In the genomic region with DNA sequence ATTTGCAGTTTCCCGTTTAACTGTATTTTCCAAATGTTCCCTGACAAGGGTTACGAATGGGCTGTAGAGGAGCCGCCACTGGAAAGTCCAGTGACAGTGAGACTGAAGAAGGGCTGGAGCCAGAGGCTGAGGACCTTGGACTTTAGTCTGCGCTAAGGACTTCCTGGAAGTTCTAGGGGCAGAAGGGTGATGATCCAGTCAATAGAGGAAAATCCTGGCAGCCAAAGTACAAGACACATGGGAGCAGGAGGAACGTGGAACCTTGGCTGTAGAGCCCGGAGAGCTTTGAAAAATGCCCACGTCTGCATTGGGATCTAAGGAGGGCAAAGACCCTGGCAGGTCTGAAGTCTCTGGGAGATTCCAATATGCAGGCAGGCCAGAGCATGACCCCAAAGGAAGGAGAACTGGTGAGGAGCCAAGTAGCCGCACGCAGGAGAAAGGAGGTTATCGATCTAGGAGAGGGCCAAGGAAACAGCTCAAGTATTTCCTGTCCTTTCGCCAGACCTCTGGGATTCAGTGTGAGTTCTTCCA, we compare ENCODE assay signal across 10 cellular contexts. TPM values are rescaled to one million over a fixed set of nuclear protein-coding genes. Genes with fewer than 3 reads are reported as not detected.
DNase-seq lines count a peak whose midpoint lies in the region; ATAC-seq and TF ChIP-seq lines count a peak whose summit lies in the region.
"Had no signal": no experiment of that assay in that cellular context is flagged by ENCODE, and none has a peak within 500 bp of the region (broad histone marks: within the 10 kb centered on the region; RNA-seq: fewer than 3 reads in every experiment).

No MANE protein-coding gene starts in this region.

- no peak overlapping the region for H3K4me2 ChIP-seq in neural progenitor cell

- CTCF ChIA-PET in Panc1 (lab: Charles Lee) = no interaction called here

- H3K27me3 Mint-ChIP-seq in CD14-positive monocyte (ENCODE audit: low read depth in 3 of 3) (peaks cover 0 to 5% (median 0%) of the 10 kb centered on the region in 3 donors), neural progenitor cell (ENCODE audit: insufficient read depth, low read depth) (peaks cover 2% of the 10 kb centered on the region)
- H3K27me3 Mint-ChIP-seq in naive thymus-derived CD8-positive, alpha-beta T cell = no peaks in the 10 kb centered on the region

- H3K4me1 ChIP-seq in Panc1 (ENCODE audit: control insufficient read depth, insufficient read depth, low read length) (peaks cover 99% of the 10 kb centered on the region), neural progenitor cell (peaks cover 11% of the 10 kb centered on the region)
- H3K4me1 ChIP-seq in effector memory CD4-positive, alpha-beta T cell (ENCODE audit: control insufficient read depth, insufficient read depth, low read length, poor library complexity, severe bottlenecking) = peaks cover 94% of the 10 kb centered on the region

- no peak for TF ChIP-seq CTCF in CD14-positive monocyte (IDR thresholded peaks at IDR 0.05)
- no peak for TF ChIP-seq CTCF in Panc1 (IDR thresholded peaks at IDR 0.05)
- no peak for TF ChIP-seq CTCF in neural progenitor cell (IDR thresholded peaks at IDR 0.05)

- DNase-seq in CD14-positive monocyte (ENCODE audit: low spot score) = no peak
- DNase-seq in Panc1 (ENCODE audit: low read depth, low spot score) = no peak
- no peak for DNase-seq in effector memory CD4-positive, alpha-beta T cell
- no peak for DNase-seq in naive thymus-derived CD8-positive, alpha-beta T cell
- no peak for DNase-seq in neural progenitor cell (ENCODE audit: low spot score)
- no peak for DNase-seq in SKM-1 treated with dmso at 0.1 percent for 144 hours (lab: John Stamatoyannopoulos, UW; ENCODE audit: unreplicated experiment)
- DNase-seq: NCI-H1694 had no signal

- no peak overlapping the region for H2AFZ ChIP-seq in neural progenitor cell (replicated peaks)

- H3K27me3 ChIP-seq in Panc1 (ENCODE audit: control insufficient read depth, insufficient read depth, low read length) = no peaks in the 10 kb centered on the region
- H3K27me3 ChIP-seq in effector memory CD4-positive, alpha-beta T cell (replicated peaks; ENCODE audit: control insufficient read depth, insufficient read depth, low read length, poor library complexity, severe bottlenecking) = no peaks in the 10 kb centered on the region
- no peaks in the 10 kb centered on the region for H3K27me3 ChIP-seq in neural progenitor cell

- H3K79me2 ChIP-seq in neural progenitor cell (ENCODE audit: low read depth) = no peaks in the 10 kb centered on the region

- intact Hi-C loops in CD14-positive monocyte (cut with micrococcal nuclease) = loop anchor here (5.0 to 10.0 kb wide), 2 partner anchors 37 to 99 kb away; no protein-coding TSS in a partner anchor
- intact Hi-C loops in Panc1 (cut with micrococcal nuclease; ENCODE audit: unreplicated experiment) = no loop called here

- H3K27ac ChIP-seq in Panc1 (ENCODE audit: low read length) (peak overlapping the region; percentile 95), neural progenitor cell (no peak overlapping the region)
- H3K27ac ChIP-seq in effector memory CD4-positive, alpha-beta T cell (ENCODE audit: insufficient read depth, low read length, poor library complexity, severe bottlenecking) = peak overlapping the region; percentile 76
- H3K27ac ChIP-seq: VCaP had no signal

- POLR2A ChIA-PET in Panc1 (lab: Charles Lee) = interaction anchor here (0.5 kb wide), 1 partner anchor 27 kb away, joined by 3 read pairs; no protein-coding TSS in a partner anchor
- POLR2A ChIA-PET in naive thymus-derived CD8-positive, alpha-beta T cell (lab: Charles Lee) = interaction anchor here (0.9 to 2.0 kb wide), 4 partner anchors 27 to 43 kb away, joined by 3 to 6 read pairs (median 6); no protein-coding TSS in a partner anchor

- no peak overlapping the region for H3K9ac ChIP-seq in neural progenitor cell

- no peaks in the 10 kb centered on the region for H3K9me3 Mint-ChIP-seq in CD14-positive monocyte
- H3K9me3 Mint-ChIP-seq in naive thymus-derived CD8-positive, alpha-beta T cell = peaks cover 0 to 17% (median 0%) of the 10 kb centered on the region in 9 donors
- H3K9me3 Mint-ChIP-seq in neural progenitor cell = no peaks in the 10 kb centered on the region

- H3F3A ChIP-seq in neural progenitor cell (ENCODE audit: low read depth) = peaks cover 4% of the 10 kb centered on the region

- peaks cover 58 to 64% of the 10 kb centered on the region in 2 donors for H3K36me3 Mint-ChIP-seq in CD14-positive monocyte
- peaks cover 7 to 26% (median 23%) of the 10 kb centered on the region in 3 donors for H3K36me3 Mint-ChIP-seq in naive thymus-derived CD8-positive, alpha-beta T cell
- H3K36me3 Mint-ChIP-seq in neural progenitor cell = no peaks in the 10 kb centered on the region

- H3K4me3 Mint-ChIP-seq in CD14-positive monocyte = no peak overlapping the region
- peak overlapping the region in 5 of 10 donors; percentile 41 to 57 (median 52) for H3K4me3 Mint-ChIP-seq in naive thymus-derived CD8-positive, alpha-beta T cell
- H3K4me3 Mint-ChIP-seq in neural progenitor cell = no peak overlapping the region

- H3K4me3 ChIP-seq in Panc1 (ENCODE audit: low read depth in 2 of 2, low read length in 2 of 2) (peak overlapping the region in 1 of 2 experiments; percentile 0; a peak in 1 of 4 replicates), neural progenitor cell (no peak overlapping the region)
- no peak overlapping the region for H3K4me3 ChIP-seq in effector memory CD4-positive, alpha-beta T cell (ENCODE audit: insufficient read depth, low read depth, low read length, poor library complexity, severe bottlenecking)

- H4K20me1 ChIP-seq in neural progenitor cell (ENCODE audit: low read depth) = no peaks in the 10 kb centered on the region

- BruUV-seq in Panc1 (replicated peaks; lab: Mats Ljungman, UMichigan) = no TSS peak

- H3K36me3 ChIP-seq in Panc1 (ENCODE audit: control insufficient read depth, insufficient read depth, low read length) = no peaks in the 10 kb centered on the region; the same call in 1 of the 2 replicates
- peaks cover 12% of the 10 kb centered on the region for H3K36me3 ChIP-seq in effector memory CD4-positive, alpha-beta T cell (ENCODE audit: control insufficient read depth, insufficient read depth, low read length)
- H3K36me3 ChIP-seq in neural progenitor cell = no peaks in the 10 kb centered on the region

- ATAC-seq in Panc1 (no peak), HG02885 (IDR thresholded peaks at IDR 0.05; ENCODE audit: poor library complexity, unreplicated experiment) (no peak), HG03342 (IDR thresholded peaks at IDR 0.05; ENCODE audit: unreplicated experiment) (no peak)
- ATAC-seq in naive thymus-derived CD8-positive, alpha-beta T cell = no peak

- in situ Hi-C loops in Panc1 (cut with HindIII; ENCODE audit: low pct_unique_long_range_greater_than_20kb, low sequenced_read_pairs) = no loop called here

- no peaks in the 10 kb centered on the region for H3K9me3 ChIP-seq in Panc1 (ENCODE audit: control insufficient read depth, insufficient read depth, low read depth, low read length)
- no peaks in the 10 kb centered on the region for H3K9me3 ChIP-seq in effector memory CD4-positive, alpha-beta T cell (ENCODE audit: control insufficient read depth, low read length)
- no peaks in the 10 kb centered on the region for H3K9me3 ChIP-seq in neural progenitor cell (ENCODE audit: low read depth)

- H3K4me1 Mint-ChIP-seq in CD14-positive monocyte (peaks cover 93% of the 10 kb centered on the region), neural progenitor cell (peaks cover 43% of the 10 kb centered on the region)
- H3K4me1 Mint-ChIP-seq in naive thymus-derived CD8-positive, alpha-beta T cell = peaks cover 56 to 99% (median 94%) of the 10 kb centered on the region in 4 donors

- H3K27ac Mint-ChIP-seq in CD14-positive monocyte = peak overlapping the region in 6 of 7 donors; percentile 68 to 100 (median 84)
- peak overlapping the region; percentile 76 to 99 (median 96) for H3K27ac Mint-ChIP-seq in naive thymus-derived CD8-positive, alpha-beta T cell
- H3K27ac Mint-ChIP-seq in neural progenitor cell = no peak overlapping the region

RNA-seq across cellular contexts. Expression of gene MBP, which starts 28.5 kb away (rescaled TPM):
- 10 to 100 TPM; 50.4 to 81.0 TPM for polyA plus RNA-seq in CD14-positive monocyte
- total RNA-seq in Panc1 (2021; ENCODE audit: unreplicated experiment) (88.8 TPM), neural progenitor cell (ENCODE audit: low replicate concordance) (0.64 and 2.1 TPM in 2 replicates)
- 59.2 TPM for polyA plus RNA-seq in Panc1 (2012; ENCODE audit: insufficient read length)
- 100 to 1,000 TPM in 1 of 2 experiments, 10 to 100 TPM in 1; 99.9 to 108 TPM for total RNA-seq in naive thymus-derived CD8-positive, alpha-beta T cell
- 100 to 1,000 TPM in 2 of 3 donors, 10 to 100 TPM in 1; 89.2 to 148 (median 105) TPM for polyA plus RNA-seq in naive thymus-derived CD8-positive, alpha-beta T cell

Comparison
In these comparisons a context has a peak if more than half of its experiments do, and no peak if none do; other contexts are left out.
1. RNA of gene MBP, which starts 28.5 kb away (total RNA-seq): 99.9 to 108 TPM in naive thymus-derived CD8-positive, alpha-beta T cell and 88.8 TPM in Panc1 (single experiment); 0.64 to 2.1 TPM in neural progenitor cell; every median in the first group is over 10 times any median in the second.